19 cellular contexts compared by ENCODE assay signal in genomic region chr1:162988869-162989268, GRCh38.
DNase-seq lines count a peak whose midpoint lies in the region; ATAC-seq and TF ChIP-seq lines count a peak whose summit lies in the region.
"Had no signal": no experiment of that assay in that cellular context is flagged by ENCODE, and none has a peak within 500 bp of the region (broad histone marks: within the 10 kb centered on the region; RNA-seq: fewer than 3 reads in every experiment).

No MANE protein-coding gene starts in this region.

- H3K27me3 ChIP-seq in mammary epithelial cell (ENCODE audit: insufficient read depth, low read length) (no peaks in the 10 kb centered on the region), neural progenitor cell (no peaks in the 10 kb centered on the region)
- H3K27me3 ChIP-seq: gastroesophageal sphincter, right atrium auricular region, transverse colon had no signal

- H3K9ac ChIP-seq in mammary epithelial cell (ENCODE audit: insufficient read depth, low read length) (no peak overlapping the region), neural progenitor cell (no peak overlapping the region)

- CTCF ChIA-PET in mammary epithelial cell (lab: Charles Lee; ENCODE audit: low non-redundant PET): no interaction called here

- H4K20me1 ChIP-seq in mammary epithelial cell (ENCODE audit: insufficient read depth, low read length): no peaks in the 10 kb centered on the region
- H4K20me1 ChIP-seq in neural progenitor cell (ENCODE audit: low read depth): no peaks in the 10 kb centered on the region

- TF ChIP-seq CTCF in mammary epithelial cell (conservative IDR thresholded peaks at IDR 0.05 in 1 of 2, IDR thresholded peaks at IDR 0.05 in 1 of 2; ENCODE audit: extremely low read depth in 1 of 2, insufficient read depth in 1 of 2, low read depth in 1 of 2, low read length in 2 of 2) (peak; percentile 17 to 26), neural progenitor cell (IDR thresholded peaks at IDR 0.05) (peak; percentile 35)

- no peaks in the 10 kb centered on the region for H3K9me3 ChIP-seq in mammary epithelial cell (replicated peaks; ENCODE audit: insufficient read depth, low read length)
- H3K9me3 ChIP-seq in neural progenitor cell (ENCODE audit: low read depth): no peaks in the 10 kb centered on the region
- H3K9me3 ChIP-seq: gastroesophageal sphincter, right atrium auricular region, transverse colon had no signal

- no peak overlapping the region for H2AFZ ChIP-seq in mammary epithelial cell (ENCODE audit: low read depth, low read length)
- no peak overlapping the region for H2AFZ ChIP-seq in neural progenitor cell (replicated peaks)

- intact Hi-C loops in mammary epithelial cell (cut with micrococcal nuclease): no loop called here

- peak; percentile 46 for DNase-seq in NCI-H748 (lab: John Stamatoyannopoulos, UW; ENCODE audit: unreplicated experiment)
- DNase-seq in NCI-H748 treated with DMSO at 0.1 percent for 48 hours (lab: John Stamatoyannopoulos, UW): no peak
- peak; percentile 6 for DNase-seq in HT-29 (ENCODE audit: low spot score)
- DNase-seq in mammary epithelial cell: no peak
- no peak for DNase-seq in neural progenitor cell (ENCODE audit: low spot score)
- no peak for DNase-seq in islet precursor cell
- no peak for DNase-seq in NCI-H187 treated with DMSO at 0.1 percent for 48 hours (lab: John Stamatoyannopoulos, UW)
- DNase-seq: activated naive CD8-positive, alpha-beta T cell treated with anti-CD3 and anti-CD28 coated beads, Interleukin-2, amount 10 ng/mL, durations not matched to agents 7 days and 5 days; dermis blood vessel endothelial cell; DMS79; NCI-H2081 treated with DMSO at 0.1 percent for 48 hours; stimulated activated naive CD4-positive, alpha-beta T cell treated with Interleukin-2 at 50 U/mL for 16 hours; T1000; transverse colon had no signal

- H3K36me3 Mint-ChIP-seq in neural progenitor cell: no peaks in the 10 kb centered on the region
- H3K36me3 Mint-ChIP-seq: activated naive CD8-positive, alpha-beta T cell treated with anti-CD3 and anti-CD28 coated beads, Interleukin-2, amount 10 ng/mL, durations not matched to agents 7 days and 5 days; brain had no signal

- BruUV-seq in mammary epithelial cell (replicated peaks; lab: Mats Ljungman, UMichigan): no TSS peak

- no peaks in the 10 kb centered on the region for H3K79me2 ChIP-seq in mammary epithelial cell (ENCODE audit: insufficient read depth, low read length)
- no peaks in the 10 kb centered on the region for H3K79me2 ChIP-seq in neural progenitor cell (ENCODE audit: low read depth)

- H3K4me3 Mint-ChIP-seq in neural progenitor cell: no peak overlapping the region
- H3K4me3 Mint-ChIP-seq: activated naive CD8-positive, alpha-beta T cell treated with anti-CD3 and anti-CD28 coated beads, Interleukin-2, amount 10 ng/mL, durations not matched to agents 7 days and 5 days; brain had no signal

- H3K9me3 Mint-ChIP-seq in neural progenitor cell: no peaks in the 10 kb centered on the region
- H3K9me3 Mint-ChIP-seq: activated naive CD8-positive, alpha-beta T cell treated with anti-CD3 and anti-CD28 coated beads, Interleukin-2, amount 10 ng/mL, durations not matched to agents 7 days and 5 days; brain had no signal

- H3K4me3 ChIP-seq in mammary epithelial cell (replicated peaks in 1 of 3; ENCODE audit: insufficient read depth in 1 of 3, low read depth in 2 of 3, low read length in 3 of 3) (no peak overlapping the region), neural progenitor cell (no peak overlapping the region)
- H3K4me3 ChIP-seq: gastroesophageal sphincter, right atrium auricular region, transverse colon had no signal

- peaks cover 3% of the 10 kb centered on the region for H3K27me3 Mint-ChIP-seq in neural progenitor cell (ENCODE audit: insufficient read depth, low read depth)

- H3K4me1 Mint-ChIP-seq in neural progenitor cell: no peaks in the 10 kb centered on the region
- H3K4me1 Mint-ChIP-seq: activated naive CD8-positive, alpha-beta T cell treated with anti-CD3 and anti-CD28 coated beads, Interleukin-2, amount 10 ng/mL, durations not matched to agents 7 days and 5 days had no signal

- H3K27ac ChIP-seq in mammary epithelial cell (ENCODE audit: insufficient read depth, low read depth, low read length) (no peak overlapping the region), neural progenitor cell (no peak overlapping the region)
- H3K27ac ChIP-seq: epithelial cell of prostate, gastroesophageal sphincter, right atrium auricular region, transverse colon had no signal

- dilution Hi-C loops in mammary epithelial cell (cut with HindIII; ENCODE audit: low sequenced_read_pairs): no loop called here

- H3K4me2 ChIP-seq in mammary epithelial cell (ENCODE audit: insufficient read depth, low read depth, low read length): no peak overlapping the region
- no peak overlapping the region for H3K4me2 ChIP-seq in neural progenitor cell

- in situ Hi-C loops in mammary epithelial cell (cut with MboI; ENCODE audit: low sequenced_read_pairs in 2 of 2): no loop called here

- no peaks in the 10 kb centered on the region for H3F3A ChIP-seq in neural progenitor cell (ENCODE audit: low read depth)

- no peak overlapping the region for H3K27ac Mint-ChIP-seq in neural progenitor cell
- H3K27ac Mint-ChIP-seq: activated naive CD8-positive, alpha-beta T cell treated with anti-CD3 and anti-CD28 coated beads, Interleukin-2, amount 10 ng/mL, durations not matched to agents 7 days and 5 days; brain had no signal

- ATAC-seq in GM21825 (IDR thresholded peaks at IDR 0.05; ENCODE audit: unreplicated experiment): no peak
- ATAC-seq: gastroesophageal sphincter had no signal

- no peaks in the 10 kb centered on the region for H3K36me3 ChIP-seq in mammary epithelial cell (ENCODE audit: insufficient read depth, low read length)
- H3K36me3 ChIP-seq in neural progenitor cell: no peaks in the 10 kb centered on the region
- H3K36me3 ChIP-seq: gastroesophageal sphincter, right atrium auricular region, transverse colon had no signal

- H3K4me1 ChIP-seq in mammary epithelial cell (ENCODE audit: insufficient read depth, low read length) (peaks cover 22% of the 10 kb centered on the region), neural progenitor cell (no peaks in the 10 kb centered on the region)
- H3K4me1 ChIP-seq: gastroesophageal sphincter, right atrium auricular region, transverse colon had no signal

- 100% methylated on average over 2 of the region's 3 CpGs for WGBS in mammary epithelial cell (ENCODE audit: low coverage, missing lambda C conversion rate)

Comparison
In these comparisons a context has a peak if more than half of its experiments do, and no peak if none do; other contexts are left out.
1. DNase-seq: peak in NCI-H748 (single experiment) and HT-29 (single experiment); none in NCI-H748 treated with DMSO at 0.1 percent for 48 hours (single experiment), mammary epithelial cell (single experiment), neural progenitor cell (single experiment), islet precursor cell (single experiment) and NCI-H187 treated with DMSO at 0.1 percent for 48 hours (single experiment).